1 cellular context compared by ENCODE assay signal in genomic region chr5:176530983-176531901, GRCh38.
TF ChIP-seq lines count a peak whose summit lies in the region.

No MANE protein-coding gene starts in this region.

TF ChIP-seq in GM12878, 131 proteins besides CTCF, POLR2A, EP300 and RAD21:
- no peak for TF ChIP-seq SIN3A (IDR thresholded peaks at IDR 0.05; ENCODE audit: low read depth, low read length)
- no peak for TF ChIP-seq SPI1 (IDR thresholded peaks at IDR 0.05; ENCODE audit: borderline replicate concordance, insufficient read depth, low read depth, low read length)
